13 cellular contexts compared by ENCODE assay signal in the genomic region with DNA sequence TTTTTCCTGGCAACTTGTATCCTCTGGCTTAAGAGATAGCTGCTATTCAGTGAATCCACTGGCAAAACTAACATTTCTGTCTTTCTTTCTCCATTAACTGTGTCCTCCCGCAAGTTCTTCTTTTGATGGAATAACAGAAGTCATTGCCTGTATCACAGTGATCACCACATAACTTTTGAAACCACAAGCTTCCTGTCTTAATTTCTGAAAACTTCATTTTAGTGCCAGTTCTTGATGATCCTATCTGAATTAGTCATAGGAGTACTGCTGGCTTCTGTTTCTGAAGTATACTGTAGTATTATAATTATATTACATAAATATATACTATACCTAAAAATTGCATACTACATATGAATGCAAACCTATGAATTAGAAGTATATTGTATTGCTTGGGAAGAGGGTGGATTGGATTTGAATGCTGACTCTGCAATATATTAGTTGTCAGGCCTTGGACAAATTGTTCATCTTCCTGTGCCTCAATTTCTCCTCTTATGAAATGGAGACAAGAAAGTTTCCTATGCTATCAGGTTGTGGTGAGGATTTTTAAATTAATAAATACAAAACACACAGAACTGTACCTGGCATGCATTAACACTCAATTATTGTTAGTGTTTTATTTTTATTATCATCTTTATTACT.
DNase-seq lines count a peak whose midpoint lies in the region; ATAC-seq and TF ChIP-seq lines count a peak whose summit lies in the region.
"Had no signal": no experiment of that assay in that cellular context is flagged by ENCODE, and none has a peak within 500 bp of the region (broad histone marks: within the 10 kb centered on the region; RNA-seq: fewer than 3 reads in every experiment).

No MANE protein-coding gene starts in this region.

- H3K27me3 Mint-ChIP-seq in MCF 10A (ENCODE audit: insufficient read depth, unreplicated experiment): no peaks in the 10 kb centered on the region
- H3K27me3 Mint-ChIP-seq in chondrocyte (ENCODE audit: low read depth): no peaks in the 10 kb centered on the region
- H3K27me3 Mint-ChIP-seq in activated CD8-positive, alpha-beta T cell treated with anti-CD3 and anti-CD28 coated beads for 36 hours: no peaks in the 10 kb centered on the region
- H3K27me3 Mint-ChIP-seq: activated CD4-positive, alpha-beta memory T cell treated with anti-CD3 and anti-CD28 coated beads for 36 hours had no signal

- dilution Hi-C loops in mammary epithelial cell (cut with HindIII; ENCODE audit: low sequenced_read_pairs): no loop called here

- H4K20me1 ChIP-seq in mammary epithelial cell (ENCODE audit: insufficient read depth, low read length) (no peaks in the 10 kb centered on the region), smooth muscle cell (ENCODE audit: low read depth) (no peaks in the 10 kb centered on the region)

- H3F3A ChIP-seq in smooth muscle cell (ENCODE audit: low read depth): no peaks in the 10 kb centered on the region

- H3K9me3 Mint-ChIP-seq in MCF 10A (ENCODE audit: unreplicated experiment) (no peaks in the 10 kb centered on the region), chondrocyte (ENCODE audit: low read depth) (no peaks in the 10 kb centered on the region)
- H3K9me3 Mint-ChIP-seq in activated CD8-positive, alpha-beta T cell treated with anti-CD3 and anti-CD28 coated beads for 36 hours: no peaks in the 10 kb centered on the region
- H3K9me3 Mint-ChIP-seq: activated CD4-positive, alpha-beta memory T cell treated with anti-CD3 and anti-CD28 coated beads for 36 hours had no signal

- H3K27ac ChIP-seq in mammary epithelial cell (ENCODE audit: insufficient read depth, low read depth, low read length): no peak overlapping the region
- H3K27ac ChIP-seq in SJCRH30: peak overlapping the region; percentile 43; the same call in 1 of the 2 replicates
- H3K27ac ChIP-seq in smooth muscle cell (ENCODE audit: low read depth): no peak overlapping the region

- 0% methylated on average over 1 of the region's 1 CpG for WGBS in mammary epithelial cell (ENCODE audit: low coverage, missing lambda C conversion rate)
- 46% methylated on average over 1 of the region's 1 CpG for WGBS in smooth muscle cell (ENCODE audit: low lambda C conversion rate)

- no peak for ATAC-seq in activated CD8-positive, alpha-beta T cell treated with anti-CD3 and anti-CD28 coated beads for 36 hours

- H3K9ac ChIP-seq in mammary epithelial cell (ENCODE audit: insufficient read depth, low read length): no peak overlapping the region
- no peak overlapping the region for H3K9ac ChIP-seq in smooth muscle cell (ENCODE audit: low read depth)

- H3K4me3 ChIP-seq in mammary epithelial cell (replicated peaks in 1 of 3; ENCODE audit: insufficient read depth in 1 of 3, low read depth in 2 of 3, low read length in 3 of 3) (no peak overlapping the region), SJCRH30 (no peak overlapping the region), smooth muscle cell (no peak overlapping the region)
- H3K4me3 ChIP-seq: ascending aorta, MG63 had no signal

- H3K4me2 ChIP-seq in mammary epithelial cell (ENCODE audit: insufficient read depth, low read depth, low read length) (no peak overlapping the region), smooth muscle cell (peak overlapping the region; percentile 2)

- H3K4me1 Mint-ChIP-seq in MCF 10A (ENCODE audit: insufficient read depth, unreplicated experiment): peaks cover 11% of the 10 kb centered on the region
- H3K4me1 Mint-ChIP-seq in chondrocyte (ENCODE audit: low read depth): peaks cover 35% of the 10 kb centered on the region
- no peaks in the 10 kb centered on the region for H3K4me1 Mint-ChIP-seq in activated CD8-positive, alpha-beta T cell treated with anti-CD3 and anti-CD28 coated beads for 36 hours (ENCODE audit: low read depth)
- H3K4me1 Mint-ChIP-seq: immature natural killer cell had no signal

- H3K9me3 ChIP-seq in mammary epithelial cell (replicated peaks; ENCODE audit: insufficient read depth, low read length) (no peaks in the 10 kb centered on the region), SJCRH30 (replicated peaks) (no peaks in the 10 kb centered on the region), smooth muscle cell (replicated peaks; ENCODE audit: low read depth) (no peaks in the 10 kb centered on the region)
- H3K9me3 ChIP-seq: ascending aorta, MG63 had no signal

- in situ Hi-C loops in mammary epithelial cell (cut with MboI; ENCODE audit: low sequenced_read_pairs in 2 of 2): no loop called here

- intact Hi-C loops in mammary epithelial cell (cut with micrococcal nuclease): no loop called here
- intact Hi-C loops in MCF 10A (cut with micrococcal nuclease): no loop called here
- intact Hi-C loops in activated CD8-positive, alpha-beta T cell treated with anti-CD3 and anti-CD28 coated beads for 36 hours (cut with micrococcal nuclease): no loop called here

- H3K4me1 ChIP-seq in mammary epithelial cell (ENCODE audit: insufficient read depth, low read length): no peaks in the 10 kb centered on the region
- H3K4me1 ChIP-seq in SJCRH30: peaks cover 18% of the 10 kb centered on the region
- H3K4me1 ChIP-seq in smooth muscle cell (ENCODE audit: low read depth): no peaks in the 10 kb centered on the region

- POLR2A ChIA-PET in MCF 10A (lab: Yijun Ruan, JAX): no interaction called here
- POLR2A ChIA-PET in activated CD8-positive, alpha-beta T cell treated with anti-CD3 and anti-CD28 coated beads for 36 hours (lab: Charles Lee): interaction anchor here (0.6 kb wide), 1 partner anchor 44 kb away, joined by 3 read pairs; no protein-coding TSS in a partner anchor

- H3K79me2 ChIP-seq in mammary epithelial cell (ENCODE audit: insufficient read depth, low read length) (no peaks in the 10 kb centered on the region), smooth muscle cell (ENCODE audit: low read depth) (no peaks in the 10 kb centered on the region)

- H3K4me3 Mint-ChIP-seq in MCF 10A (ENCODE audit: unreplicated experiment) (no peak overlapping the region), chondrocyte (ENCODE audit: unreplicated experiment) (no peak overlapping the region)
- H3K4me3 Mint-ChIP-seq in activated CD8-positive, alpha-beta T cell treated with anti-CD3 and anti-CD28 coated beads for 36 hours: no peak overlapping the region
- H3K4me3 Mint-ChIP-seq: activated CD4-positive, alpha-beta memory T cell treated with anti-CD3 and anti-CD28 coated beads for 36 hours; immature natural killer cell had no signal

- no peaks in the 10 kb centered on the region for H3K36me3 ChIP-seq in mammary epithelial cell (ENCODE audit: insufficient read depth, low read length)
- no peaks in the 10 kb centered on the region for H3K36me3 ChIP-seq in SJCRH30
- no peaks in the 10 kb centered on the region for H3K36me3 ChIP-seq in smooth muscle cell (ENCODE audit: low read depth)
- H3K36me3 ChIP-seq: ascending aorta, MG63 had no signal

- BruUV-seq in mammary epithelial cell (replicated peaks; lab: Mats Ljungman, UMichigan): no TSS peak
- no TSS peak for BruUV-seq in MCF 10A (replicated peaks; lab: Mats Ljungman, UMichigan)

- H3K36me3 Mint-ChIP-seq in MCF 10A (ENCODE audit: insufficient read depth, unreplicated experiment) (no peaks in the 10 kb centered on the region), chondrocyte (ENCODE audit: low read depth) (no peaks in the 10 kb centered on the region)
- no peaks in the 10 kb centered on the region for H3K36me3 Mint-ChIP-seq in activated CD8-positive, alpha-beta T cell treated with anti-CD3 and anti-CD28 coated beads for 36 hours (ENCODE audit: low read depth)
- H3K36me3 Mint-ChIP-seq: activated CD4-positive, alpha-beta memory T cell treated with anti-CD3 and anti-CD28 coated beads for 36 hours; immature natural killer cell had no signal

- H3K27ac Mint-ChIP-seq in MCF 10A (ENCODE audit: low read depth, unreplicated experiment) (no peak overlapping the region), chondrocyte (ENCODE audit: unreplicated experiment) (peak overlapping the region; percentile 67)
- no peak overlapping the region for H3K27ac Mint-ChIP-seq in activated CD8-positive, alpha-beta T cell treated with anti-CD3 and anti-CD28 coated beads for 36 hours
- H3K27ac Mint-ChIP-seq: activated CD4-positive, alpha-beta memory T cell treated with anti-CD3 and anti-CD28 coated beads for 36 hours; immature natural killer cell had no signal

- peak; percentile 16 for DNase-seq in mammary epithelial cell
- DNase-seq in MCF 10A (ENCODE audit: unreplicated experiment): no peak
- DNase-seq in SJCRH30: peak in 1 of 2 experiments; percentile 24
- no peak for DNase-seq in chondrocyte (ENCODE audit: low spot score)
- no peak for DNase-seq in smooth muscle cell (lab: John Stamatoyannopoulos, UW; ENCODE audit: unreplicated experiment)
- DNase-seq in stimulated activated CD4-positive, alpha-beta T cell treated with anti-CD3 and anti-CD28 coated beads, Interleukin-12 subunit alpha, Interleukin-12 subunit beta, amount 100 ng/mL, for 4 hours: no peak
- no peak for DNase-seq in activated CD8-positive, alpha-beta T cell treated with anti-CD3 and anti-CD28 coated beads for 36 hours
- DNase-seq in kidney tubule cell (ENCODE audit: low spot score): no peak
- DNase-seq: activated CD4-positive, alpha-beta memory T cell treated with anti-CD3 and anti-CD28 coated beads for 36 hours; H7; immature natural killer cell; MG63 had no signal

- H3K27me3 ChIP-seq in mammary epithelial cell (ENCODE audit: insufficient read depth, low read length): peaks cover 3% of the 10 kb centered on the region
- H3K27me3 ChIP-seq in SJCRH30: no peaks in the 10 kb centered on the region
- no peaks in the 10 kb centered on the region for H3K27me3 ChIP-seq in smooth muscle cell (ENCODE audit: low read depth)
- H3K27me3 ChIP-seq: ascending aorta, MG63 had no signal

- TF ChIP-seq CTCF in mammary epithelial cell (conservative IDR thresholded peaks at IDR 0.05 in 1 of 2, IDR thresholded peaks at IDR 0.05 in 1 of 2; ENCODE audit: extremely low read depth in 1 of 2, insufficient read depth in 1 of 2, low read depth in 1 of 2, low read length in 2 of 2) (no peak), MCF 10A (IDR thresholded peaks at IDR 0.05; ENCODE audit: unreplicated experiment) (no peak), chondrocyte (IDR thresholded peaks at IDR 0.05) (no peak), smooth muscle cell (IDR thresholded peaks at IDR 0.05; ENCODE audit: borderline replicate concordance, insufficient read depth, poor library complexity, severe bottlenecking) (no peak)
- TF ChIP-seq CTCF in activated CD8-positive, alpha-beta T cell treated with anti-CD3 and anti-CD28 coated beads for 36 hours (IDR thresholded peaks at IDR 0.05): no peak

- H2AFZ ChIP-seq in mammary epithelial cell (ENCODE audit: low read depth, low read length) (no peak overlapping the region), smooth muscle cell (ENCODE audit: low read depth) (peak overlapping the region; percentile 23)

- CTCF ChIA-PET in mammary epithelial cell (lab: Charles Lee; ENCODE audit: low non-redundant PET) (no interaction called here), MCF 10A (lab: Yijun Ruan, JAX) (no interaction called here)
- CTCF ChIA-PET in activated CD8-positive, alpha-beta T cell treated with anti-CD3 and anti-CD28 coated beads for 36 hours (lab: Charles Lee): no interaction called here
